In genomic region chr7:30180718-30181117, GRCh38 we compare ENCODE assay signal across 14 cellular contexts. TPM values are rescaled to one million over a fixed set of nuclear protein-coding genes. Genes with fewer than 3 reads are reported as not detected.
DNase-seq lines count a peak whose midpoint lies in the region; ATAC-seq and TF ChIP-seq lines count a peak whose summit lies in the region.
"Had no signal": no experiment of that assay in that cellular context is flagged by ENCODE, and none has a peak within 500 bp of the region (broad histone marks: within the 10 kb centered on the region; RNA-seq: fewer than 3 reads in every experiment).

No MANE protein-coding gene starts in this region.

- peaks cover 0 to 12% (median 2%) of the 10 kb centered on the region in 5 experiments for H3K9me3 Mint-ChIP-seq in brain
- H3K9me3 Mint-ChIP-seq in activated T-helper 1 cell treated with anti-CD3 and anti-CD28 coated beads, Interleukin-12 subunit alpha, Interleukin-12 subunit beta, Interleukin-2, Interleukin-4 antibody, amounts not matched to agents 30 ng/mL and 10 ng/mL and 1 ng/mL, durations not matched to agents 14 hours and 24 hours and 36 hours = no peaks in the 10 kb centered on the region

- H3K79me2 ChIP-seq in Karpas-422 (ENCODE audit: low read length) (peaks cover 4% of the 10 kb centered on the region; the same call in 1 of the 2 replicates), SK-N-SH (ENCODE audit: insufficient read depth) (no peaks in the 10 kb centered on the region)

- no peaks in the 10 kb centered on the region for H4K20me1 ChIP-seq in Karpas-422 (ENCODE audit: insufficient read depth, low read depth, low read length)
- no peaks in the 10 kb centered on the region for H4K20me1 ChIP-seq in SK-N-SH (ENCODE audit: insufficient read depth)

- H3K9ac ChIP-seq in Karpas-422 (ENCODE audit: low read length) (no peak overlapping the region), SK-N-SH (no peak overlapping the region)
- H3K9ac ChIP-seq: GM23248 had no signal

- H3K9me3 ChIP-seq in Karpas-422 (ENCODE audit: low read length) = no peaks in the 10 kb centered on the region; the same call in 1 of the 2 replicates
- no peaks in the 10 kb centered on the region for H3K9me3 ChIP-seq in psoas muscle
- H3K9me3 ChIP-seq in thyroid gland = no peaks in the 10 kb centered on the region
- no peaks in the 10 kb centered on the region for H3K9me3 ChIP-seq in SK-N-SH

- H3K27me3 Mint-ChIP-seq in brain = peaks cover 3% of the 10 kb centered on the region
- H3K27me3 Mint-ChIP-seq in activated T-helper 1 cell treated with anti-CD3 and anti-CD28 coated beads, Interleukin-12 subunit alpha, Interleukin-12 subunit beta, Interleukin-2, Interleukin-4 antibody, amounts not matched to agents 30 ng/mL and 10 ng/mL and 1 ng/mL, durations not matched to agents 14 hours and 24 hours and 36 hours (ENCODE audit: insufficient read depth) = no peaks in the 10 kb centered on the region

- no peak for TF ChIP-seq CTCF in brain (conservative IDR thresholded peaks at IDR 0.05)
- no peak for TF ChIP-seq CTCF in psoas muscle (IDR thresholded peaks at IDR 0.05)
- TF ChIP-seq CTCF in thyroid gland (IDR thresholded peaks at IDR 0.05) = no peak
- no peak for TF ChIP-seq CTCF in SK-N-SH (IDR thresholded peaks at IDR 0.05)

- H3K36me3 ChIP-seq in Karpas-422 (ENCODE audit: insufficient read depth, low read length) (no peaks in the 10 kb centered on the region; the same call in 1 of the 2 replicates), psoas muscle (ENCODE audit: insufficient read depth in 1 of 2, low read depth in 1 of 2) (no peaks in the 10 kb centered on the region), thyroid gland (no peaks in the 10 kb centered on the region), SK-N-SH (replicated peaks in 1 of 2; ENCODE audit: control insufficient read depth in 1 of 2, insufficient read depth in 2 of 2, low read length in 1 of 2) (no peaks in the 10 kb centered on the region)

- H3K4me1 ChIP-seq in Karpas-422 (ENCODE audit: low read length) = peaks cover 79% of the 10 kb centered on the region
- H3K4me1 ChIP-seq in psoas muscle = peaks cover 87% of the 10 kb centered on the region
- peaks cover 19 to 35% of the 10 kb centered on the region in 2 donors for H3K4me1 ChIP-seq in thyroid gland
- H3K4me1 ChIP-seq in SK-N-SH (ENCODE audit: control insufficient read depth in 1 of 2, insufficient read depth in 2 of 2, low read depth in 1 of 2, low read length in 1 of 2) = peaks cover 0 to 2% of the 10 kb centered on the region in 2 experiments; a peak in 1 of 4 replicates

- H3K9me2 ChIP-seq in Karpas-422 (replicated peaks; ENCODE audit: insufficient read depth, low read length) (no peaks in the 10 kb centered on the region), SK-N-SH (no peaks in the 10 kb centered on the region)

- H3K27ac ChIP-seq in Karpas-422 (ENCODE audit: low read length) = peak overlapping the region; percentile 92
- H3K27ac ChIP-seq in psoas muscle = peak overlapping the region; percentile 87
- H3K27ac ChIP-seq in thyroid gland = peak overlapping the region in 2 of 3 donors; percentile 32 to 50
- H3K27ac ChIP-seq in SK-N-SH (ENCODE audit: low read depth in 2 of 2, low read length in 1 of 2) = no peak overlapping the region
- H3K27ac ChIP-seq: C4-2B, GM23248 had no signal

- POLR2A ChIA-PET in SK-N-SH (lab: Yijun Ruan, JAX) = no interaction called here

- H3K4me3 ChIP-seq in Karpas-422 (ENCODE audit: low read length) (no peak overlapping the region), psoas muscle (no peak overlapping the region), thyroid gland (replicated peaks in 1 of 3) (no peak overlapping the region), SK-N-SH (ENCODE audit: low read depth in 2 of 2, low read length in 1 of 2) (no peak overlapping the region)
- H3K4me3 ChIP-seq: GM23248, K562 had no signal

- H3K4me1 Mint-ChIP-seq in brain = peaks cover 43% of the 10 kb centered on the region
- H3K4me1 Mint-ChIP-seq in activated T-helper 1 cell treated with anti-CD3 and anti-CD28 coated beads, Interleukin-12 subunit alpha, Interleukin-12 subunit beta, Interleukin-2, Interleukin-4 antibody, amounts not matched to agents 30 ng/mL and 10 ng/mL and 1 ng/mL, durations not matched to agents 14 hours and 24 hours and 36 hours (ENCODE audit: low read depth) = peaks cover 9% of the 10 kb centered on the region

- H3F3A ChIP-seq in SK-N-SH (replicated peaks; ENCODE audit: insufficient read depth) = no peaks in the 10 kb centered on the region

- no peak for TF ChIP-seq RAD21 in SK-N-SH (IDR thresholded peaks at IDR 0.05; ENCODE audit: low read length)

- ATAC-seq in psoas muscle = no peak
- ATAC-seq in HG03460 (IDR thresholded peaks at IDR 0.05; ENCODE audit: unreplicated experiment) = no peak
- ATAC-seq: K562, Panc1 had no signal

- no peak overlapping the region for H2AFZ ChIP-seq in Karpas-422 (ENCODE audit: low read length)
- H2AFZ ChIP-seq in SK-N-SH (ENCODE audit: low read depth) = no peak overlapping the region
- H2AFZ ChIP-seq: GM23248 had no signal

- intact Hi-C loops in psoas muscle (cut with DNase I) (no loop called here), thyroid gland (cut with DNase I) (no loop called here)
- intact Hi-C loops in activated T-helper 1 cell treated with anti-CD3 and anti-CD28 coated beads, Interleukin-12 subunit alpha, Interleukin-12 subunit beta, Interleukin-2, Interleukin-4 antibody, amounts not matched to agents 30 ng/mL and 10 ng/mL and 1 ng/mL, durations not matched to agents 14 hours and 24 hours and 36 hours (cut with micrococcal nuclease) = no loop called here

- H3K27me3 ChIP-seq in Karpas-422 (ENCODE audit: low read length) (no peaks in the 10 kb centered on the region), psoas muscle (ENCODE audit: insufficient read depth in 3 of 3, low read length in 2 of 3) (no peaks in the 10 kb centered on the region), thyroid gland (no peaks in the 10 kb centered on the region), SK-N-SH (ENCODE audit: insufficient read depth) (no peaks in the 10 kb centered on the region)

- CTCF ChIA-PET in SK-N-SH (lab: Yijun Ruan, JAX) = no interaction called here

- H3K4me2 ChIP-seq in Karpas-422 (ENCODE audit: low read depth, low read length, poor library complexity, severe bottlenecking) (no peak overlapping the region), SK-N-SH (no peak overlapping the region)

- WGBS in psoas muscle, 3 donors = 77 to 91% (median 77%) methylated on average over 2 of the region's 2 CpGs
- WGBS in thyroid gland, 2 donors = 74 to 75% methylated on average over 2 of the region's 2 CpGs
- 94% methylated on average over 2 of the region's 2 CpGs for WGBS in SK-N-SH (ENCODE audit: low lambda C conversion rate)

- TF ChIP-seq EP300 in SK-N-SH (IDR thresholded peaks at IDR 0.05; ENCODE audit: borderline replicate concordance in 1 of 2, low read depth in 1 of 2, low read length in 1 of 2) = no peak

- DNase-seq in Karpas-422 (no peak), psoas muscle (no peak), thyroid gland (no peak), DMS53 (lab: John Stamatoyannopoulos, UW) (no peak), SK-N-SH (no peak)
- DNase-seq in activated T-helper 1 cell treated with anti-CD3 and anti-CD28 coated beads, Interleukin-12 subunit alpha, Interleukin-12 subunit beta, Interleukin-2, Interleukin-4 antibody, amounts not matched to agents 30 ng/mL and 10 ng/mL and 1 ng/mL, durations not matched to agents 14 hours and 24 hours and 36 hours (ENCODE audit: low spot score) = no peak
- DNase-seq: GM23248, HCEC 1CT, NCI-H146 had no signal

- H3K4me3 Mint-ChIP-seq in brain = peak overlapping the region in 1 of 5 experiments; percentile 3
- H3K4me3 Mint-ChIP-seq in activated T-helper 1 cell treated with anti-CD3 and anti-CD28 coated beads, Interleukin-12 subunit alpha, Interleukin-12 subunit beta, Interleukin-2, Interleukin-4 antibody, amounts not matched to agents 30 ng/mL and 10 ng/mL and 1 ng/mL, durations not matched to agents 14 hours and 24 hours and 36 hours = no peak overlapping the region

- no peak for TF ChIP-seq POLR2A in thyroid gland (IDR thresholded peaks at IDR 0.05)

- no peaks in the 10 kb centered on the region for H3K36me3 Mint-ChIP-seq in brain
- H3K36me3 Mint-ChIP-seq in activated T-helper 1 cell treated with anti-CD3 and anti-CD28 coated beads, Interleukin-12 subunit alpha, Interleukin-12 subunit beta, Interleukin-2, Interleukin-4 antibody, amounts not matched to agents 30 ng/mL and 10 ng/mL and 1 ng/mL, durations not matched to agents 14 hours and 24 hours and 36 hours (ENCODE audit: low read depth) = peaks cover 1% of the 10 kb centered on the region

- peak overlapping the region in 4 of 5 experiments; percentile 35 to 98 (median 90) for H3K27ac Mint-ChIP-seq in brain
- H3K27ac Mint-ChIP-seq in activated T-helper 1 cell treated with anti-CD3 and anti-CD28 coated beads, Interleukin-12 subunit alpha, Interleukin-12 subunit beta, Interleukin-2, Interleukin-4 antibody, amounts not matched to agents 30 ng/mL and 10 ng/mL and 1 ng/mL, durations not matched to agents 14 hours and 24 hours and 36 hours = no peak overlapping the region

TF ChIP-seq in SK-N-SH, 30 proteins besides CTCF, POLR2A, EP300 and RAD21:
- TF ChIP-seq FOSL2 (IDR thresholded peaks at IDR 0.05; ENCODE audit: borderline replicate concordance, low read depth) = no peak
- TF ChIP-seq RFX5 (IDR thresholded peaks at IDR 0.05; ENCODE audit: low read length) = no peak
- TF ChIP-seq YY1 (IDR thresholded peaks at IDR 0.05; ENCODE audit: low read depth) = no peak
- no peak for TF ChIP-seq MAX (IDR thresholded peaks at IDR 0.05; ENCODE audit: low read depth)
- TF ChIP-seq SMC3 (IDR thresholded peaks at IDR 0.05; ENCODE audit: low read depth, low read length) = no peak
- no peak for TF ChIP-seq POLR2AphosphoS5 (IDR thresholded peaks at IDR 0.05; ENCODE audit: low read depth, low read length)
- no peak for TF ChIP-seq RCOR1 (IDR thresholded peaks at IDR 0.05; ENCODE audit: low read length)
- TF ChIP-seq GABPA (IDR thresholded peaks at IDR 0.05; ENCODE audit: low read depth) = no peak

RNA-seq across cellular contexts. Expression of gene MTURN, which starts 45.9 kb away (rescaled TPM):
- 80.2 and 89.4 TPM in 2 replicates for total RNA-seq in Karpas-422 (2014; rRNA removed; shearing (Covaris generic); ENCODE audit: low replicate concordance)
- 450 TPM for polyA plus RNA-seq in brain (ENCODE audit: insufficient read depth, low read depth, low replicate concordance)
- 10 to 100 TPM; 17.6 to 68.6 (median 36.9) TPM for total RNA-seq in psoas muscle
- polyA plus RNA-seq in psoas muscle = 10 to 100 TPM in 2 of 3 donors, 1 to 10 TPM in 1; 7.1 to 12.5 (median 10.2) TPM
- 10 to 100 TPM; 32.0 to 86.3 (median 44.0) TPM for total RNA-seq in thyroid gland
- 3.9 and 4.3 TPM in 2 replicates for total RNA-seq in activated T-helper 1 cell treated with anti-CD3 and anti-CD28 coated beads, Interleukin-12 subunit alpha, Interleukin-12 subunit beta, Interleukin-2, Interleukin-4 antibody, amounts not matched to agents 30 ng/mL and 10 ng/mL and 1 ng/mL, durations not matched to agents 14 hours and 24 hours and 36 hours
- polyA plus RNA-seq in SK-N-SH (2012; rRNA removed) = 9.0 and 12.9 TPM in 2 replicates
- 10.5 and 10.6 TPM in 2 replicates for polyA plus RNA-seq in SK-N-SH (2012; cell fraction: cytosol; rRNA removed)
- polyA plus RNA-seq in SK-N-SH (2012; cell fraction: nucleus; rRNA removed) = 17.0 and 25.3 TPM in 2 replicates

Comparison
In these comparisons a context has a peak if more than half of its experiments do, and no peak if none do; other contexts are left out.
1. H3K27ac ChIP-seq: peak in Karpas-422 (single experiment), psoas muscle (single experiment) and thyroid gland (2 of 3); none in SK-N-SH (0 of 2).